ENCODE assay signal across 3 cellular contexts in the genomic region with DNA sequence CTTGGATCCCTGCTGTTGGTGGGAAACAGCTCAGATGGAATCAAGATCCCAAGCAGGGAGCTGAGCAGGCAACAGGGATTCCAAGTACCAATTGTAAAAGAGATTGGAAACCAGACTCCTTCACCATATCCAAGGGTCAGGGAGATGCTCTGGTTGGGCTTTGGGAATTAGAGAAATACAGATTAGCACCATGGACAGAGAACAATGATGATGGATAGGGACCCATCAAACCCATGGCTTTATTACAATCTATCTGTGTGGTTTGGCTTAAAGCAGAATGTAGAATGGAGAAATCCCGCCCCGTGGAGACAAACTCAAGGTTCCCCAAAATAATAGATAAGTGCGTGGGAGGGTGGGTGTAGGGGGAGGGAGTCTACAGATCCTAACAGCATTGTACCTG.
TF ChIP-seq lines count a peak whose summit lies in the region.

No MANE protein-coding gene starts in this region.

TF ChIP-seq in GM23338, 12 proteins besides CTCF, POLR2A, EP300 and RAD21:
- TF ChIP-seq ETS1 (IDR thresholded peaks at IDR 0.05) (no peak), NANOG (IDR thresholded peaks at IDR 0.05; ENCODE audit: borderline replicate concordance) (no peak), STAT1 (IDR thresholded peaks at IDR 0.05; ENCODE audit: unreplicated experiment) (no peak), REST (IDR thresholded peaks at IDR 0.05; ENCODE audit: unreplicated experiment) (peak; percentile 75), EZH2phosphoT487 (IDR thresholded peaks at IDR 0.05; ENCODE audit: unreplicated experiment) (no peak)
TF ChIP-seq in GM23338: peak in this region for 1.

TF ChIP-seq in Ishikawa, 13 proteins besides CTCF, POLR2A, EP300 and RAD21 (continued from another document):
- peak; percentile 85 for TF ChIP-seq REST (IDR thresholded peaks at IDR 0.05; ENCODE audit: low read depth)
- TF ChIP-seq CEBPB (IDR thresholded peaks at IDR 0.05) = no peak

TF ChIP-seq in GM12878, 131 proteins besides CTCF, POLR2A, EP300 and RAD21:
- TF ChIP-seq REST (IDR thresholded peaks at IDR 0.05; ENCODE audit: low read depth, low read length) (peak; percentile 66; the same call in 1 of the 2 replicates), PAX5 (IDR thresholded peaks at IDR 0.05; ENCODE audit: borderline replicate concordance, low read depth, low read length) (no peak)
TF ChIP-seq in GM12878: peak in this region for 1.
